ENCODE assay signal across 12 cellular contexts in the genomic region with DNA sequence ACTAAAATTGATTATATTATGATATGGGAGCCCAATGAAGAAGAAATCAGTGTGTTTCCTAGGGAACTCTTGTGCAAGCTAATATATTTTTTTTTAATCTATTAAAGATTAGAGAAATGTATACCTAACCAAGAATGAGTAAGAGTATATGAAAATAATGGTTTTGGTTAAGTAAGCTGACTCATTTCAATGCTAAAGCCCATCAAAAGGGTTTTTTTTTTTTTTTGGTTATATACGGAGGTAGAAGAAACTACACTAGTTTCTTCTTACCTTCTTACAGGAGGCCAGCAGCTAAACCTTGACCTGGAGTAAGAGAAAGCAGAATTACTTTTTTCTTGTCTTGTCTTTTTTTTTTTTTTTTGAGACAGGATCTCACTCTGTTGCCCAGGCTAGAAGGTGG. TPM values are rescaled to one million over a fixed set of nuclear protein-coding genes. Genes with fewer than 3 reads are reported as not detected.
DNase-seq lines count a peak whose midpoint lies in the region; ATAC-seq and TF ChIP-seq lines count a peak whose summit lies in the region.
"Had no signal": no experiment of that assay in that cellular context is flagged by ENCODE, and none has a peak within 500 bp of the region (broad histone marks: within the 10 kb centered on the region; RNA-seq: fewer than 3 reads in every experiment).

No MANE protein-coding gene starts in this region.

- DNase-seq in heart left ventricle (no peak), UCSD-AML1 (lab: John Stamatoyannopoulos, UW; ENCODE audit: unreplicated experiment) (no peak), spleen (no peak), anterior cingulate cortex (lab: John Stamatoyannopoulos, UW) (no peak)
- DNase-seq: activated CD4-positive, alpha-beta T cell treated with anti-CD3 and anti-CD28 coated beads for 1 hour; Calu3; NCI-H2171 treated with DMSO at 0.1 percent for 48 hours had no signal

- peaks cover 0 to 4% (median 0%) of the 10 kb centered on the region in 9 donors for H3K36me3 ChIP-seq in heart left ventricle
- no peaks in the 10 kb centered on the region for H3K36me3 ChIP-seq in spleen

- WGBS in heart left ventricle, 4 donors = 89 to 93% (median 90%) methylated on average over 1 of the region's 1 CpG
- WGBS in spleen, 5 donors = 35 to 87% (median 65%) methylated on average over 1 of the region's 1 CpG

- no peak overlapping the region for H3K27ac Mint-ChIP-seq in activated T-helper 17 cell treated with anti-CD3 and anti-CD28 coated beads, Interleukin-2, amount 50 U/mL, for 72 hours

- H3K27me3 Mint-ChIP-seq in activated T-helper 17 cell treated with anti-CD3 and anti-CD28 coated beads, Interleukin-2, amount 50 U/mL, for 72 hours = no peaks in the 10 kb centered on the region

- H3K27ac ChIP-seq in heart left ventricle (no peak overlapping the region), spleen (no peak overlapping the region)

- peaks cover 11% of the 10 kb centered on the region for H3K4me1 Mint-ChIP-seq in activated T-helper 17 cell treated with anti-CD3 and anti-CD28 coated beads, Interleukin-2, amount 50 U/mL, for 72 hours

- intact Hi-C loops in heart left ventricle (cut with DNase I) = no loop called here
- intact Hi-C loops in spleen (cut with DNase I; ENCODE audit: low total_unique reads) = no loop called here

- H3K4me3 ChIP-seq in heart left ventricle (no peak overlapping the region), spleen (no peak overlapping the region)

- H3K9me3 Mint-ChIP-seq in activated T-helper 17 cell treated with anti-CD3 and anti-CD28 coated beads, Interleukin-2, amount 50 U/mL, for 72 hours = peaks cover 3% of the 10 kb centered on the region

- H3K4me1 ChIP-seq in heart left ventricle (peaks cover 0 to 31% (median 1%) of the 10 kb centered on the region in 12 donors), spleen (peaks cover 0 to 40% (median 23%) of the 10 kb centered on the region in 6 donors)

- ATAC-seq in GM18868 (IDR thresholded peaks at IDR 0.05; ENCODE audit: unreplicated experiment) = peak; percentile 85
- peak; percentile 88 for ATAC-seq in GM21423 (IDR thresholded peaks at IDR 0.05; ENCODE audit: unreplicated experiment)
- ATAC-seq in HG03045 (IDR thresholded peaks at IDR 0.05; ENCODE audit: unreplicated experiment) = peak; percentile 72
- ATAC-seq in activated T-helper 17 cell treated with anti-CD3 and anti-CD28 coated beads, Interleukin-2, amount 50 U/mL, for 72 hours (replicated peaks) = peak; percentile 77
- no peak for ATAC-seq in heart left ventricle
- ATAC-seq: sciatic nerve had no signal

- no peak overlapping the region for H3K4me3 Mint-ChIP-seq in activated T-helper 17 cell treated with anti-CD3 and anti-CD28 coated beads, Interleukin-2, amount 50 U/mL, for 72 hours

- no peaks in the 10 kb centered on the region for H3K36me3 Mint-ChIP-seq in activated T-helper 17 cell treated with anti-CD3 and anti-CD28 coated beads, Interleukin-2, amount 50 U/mL, for 72 hours (ENCODE audit: low read depth)

- TF ChIP-seq POLR2A in heart left ventricle (IDR thresholded peaks at IDR 0.05) (no peak), spleen (IDR thresholded peaks at IDR 0.05) (no peak)

- no peak for TF ChIP-seq CTCF in heart left ventricle (IDR thresholded peaks at IDR 0.05)
- TF ChIP-seq CTCF in spleen (IDR thresholded peaks at IDR 0.05 in 8 of 11, conservative IDR thresholded peaks at IDR 0.05 in 3 of 11) = no peak

- no peaks in the 10 kb centered on the region for H3K9me3 ChIP-seq in heart left ventricle
- no peaks in the 10 kb centered on the region for H3K9me3 ChIP-seq in spleen

- H3K27me3 ChIP-seq in heart left ventricle (no peaks in the 10 kb centered on the region), spleen (replicated peaks in 1 of 7) (no peaks in the 10 kb centered on the region)

RNA-seq across cellular contexts. Expression of a gene that starts 27.5 kb away (rescaled TPM):
- 10 to 100 TPM; 14.1 to 14.9 TPM for total RNA-seq in activated T-helper 17 cell treated with anti-CD3 and anti-CD28 coated beads, Interleukin-2, amount 50 U/mL, for 72 hours
- total RNA-seq in heart left ventricle (10 to 100 TPM; 14.6 to 33.0 (median 21.8) TPM), spleen (10 to 100 TPM; 41.6 to 96.8 (median 88.3) TPM)
- polyA plus RNA-seq in heart left ventricle (10 to 100 TPM; 12.8 to 18.7 TPM), spleen (10 to 100 TPM; 19.2 to 29.1 (median 23.3) TPM)

Comparison
In these comparisons a context has a peak if more than half of its experiments do, and no peak if none do; other contexts are left out.
1. ATAC-seq: peak in GM18868 (single experiment), GM21423 (single experiment), HG03045 (single experiment) and activated T-helper 17 cell treated with anti-CD3 and anti-CD28 coated beads, Interleukin-2, amount 50 U/mL, for 72 hours (single experiment); none in heart left ventricle (0 of 4).